10 cellular contexts compared by ENCODE assay signal in genomic region chr17:81429813-81430510, GRCh38. TPM values are rescaled to one million over a fixed set of nuclear protein-coding genes. Genes with fewer than 3 reads are reported as not detected.
DNase-seq lines count a peak whose midpoint lies in the region; ATAC-seq, FAIRE-seq and TF ChIP-seq lines count a peak whose summit lies in the region.
"Had no signal": no experiment of that assay in that cellular context is flagged by ENCODE, and none has a peak within 500 bp of the region (broad histone marks: within the 10 kb centered on the region; RNA-seq: fewer than 3 reads in every experiment).

No MANE protein-coding gene starts in this region.

- 62% methylated on average over 17 of the region's 28 CpGs for WGBS in A549 (ENCODE audit: missing lambda C conversion rate)
- 74% methylated on average over 11 of the region's 28 CpGs; no CpG with 5 or more reads in 1 of the 2 experiments for WGBS in IMR-90 (ENCODE audit: extremely low coverage in 2 of 2, insufficient read length in 1 of 2), 2 experiments

- no peak overlapping the region; the same call in 1 of the 2 replicates for H3K14ac ChIP-seq in IMR-90 (replicated peaks; ENCODE audit: low read depth, low read length)

- in situ Hi-C loops in IMR-90 (cut with MboI; ENCODE audit: low sequenced_read_pairs): no loop called here

- H3K4me2 ChIP-seq in A549 (peak overlapping the region; percentile 78), IMR-90 (ENCODE audit: low read depth, low read length) (peak overlapping the region; percentile 38; the same call in 1 of the 2 replicates)

- H2AK9ac ChIP-seq in IMR-90 (replicated peaks; ENCODE audit: low read depth, low read length, poor library complexity): peak overlapping the region; percentile 82

- no peak for DNase-seq in A549 (ENCODE audit: low read depth in 1 of 2, low spot score in 1 of 2)
- DNase-seq in IMR-90: no peak
- DNase-seq in ascending aorta (ENCODE audit: low spot score in 2 of 2): no peak
- peak in 38 of 51 donors; percentile 9 to 81 (median 50) for DNase-seq in hypothalamus (lab: John Stamatoyannopoulos, UW)
- DNase-seq in stimulated activated CD4-positive, alpha-beta T cell treated with anti-CD3 and anti-CD28 coated beads, Interleukin-1b, Interleukin-23, amount 100 ng/mL, for 48 hours: no peak
- DNase-seq in SW480 (ENCODE audit: low spot score): no peak
- no peak for DNase-seq in Peyer's patch
- DNase-seq in stimulated activated CD4-positive, alpha-beta T cell treated with anti-CD3 and anti-CD28 coated beads, Interleukin-4, amount 100 ng/mL, for 1 hour: no peak
- DNase-seq: NCI-H510A treated with DMSO at 0.1 percent for 48 hours had no signal

- H3K9me3 ChIP-seq in A549 (no peaks in the 10 kb centered on the region), IMR-90 (ENCODE audit: control insufficient read depth, insufficient read depth, low read length) (no peaks in the 10 kb centered on the region), ascending aorta (no peaks in the 10 kb centered on the region), Peyer's patch (no peaks in the 10 kb centered on the region)

- H2AK5ac ChIP-seq in IMR-90 (ENCODE audit: low read depth, low read length): 0 out of 2 replicates have a peak overlapping the region, but pooled peaks have one; percentile 3

- no peak for TF ChIP-seq EP300 in A549 (IDR thresholded peaks at IDR 0.05)

- peak in 1 of 2 experiments; percentile 48; a peak in 3 of 5 replicates for TF ChIP-seq RAD21 in A549 (conservative IDR thresholded peaks at IDR 0.05 in 1 of 2, IDR thresholded peaks at IDR 0.05 in 1 of 2)
- peak; percentile 18; the same call in 1 of the 2 replicates for TF ChIP-seq RAD21 in IMR-90 (IDR thresholded peaks at IDR 0.05; ENCODE audit: low read length)

- no peak overlapping the region for H3K4me3 ChIP-seq in A549
- H3K4me3 ChIP-seq in IMR-90 (ENCODE audit: insufficient read depth, low read depth, low read length): no peak overlapping the region
- peak overlapping the region; percentile 37 to 50 for H3K4me3 ChIP-seq in ascending aorta
- no peak overlapping the region for H3K4me3 ChIP-seq in Peyer's patch

- H2BK5ac ChIP-seq in IMR-90 (ENCODE audit: low read depth, low read length, poor library complexity, severe bottlenecking): no peak overlapping the region

- H2BK120ac ChIP-seq in IMR-90 (ENCODE audit: low read depth, low read length): no peak overlapping the region

- no peak overlapping the region; a peak in 1 of 4 replicates for H4K8ac ChIP-seq in IMR-90 (ENCODE audit: low read depth in 2 of 2, low read length in 2 of 2)

- no peak overlapping the region for H3K23ac ChIP-seq in IMR-90 (ENCODE audit: low read depth, low read length)

- H3K18ac ChIP-seq in IMR-90 (ENCODE audit: low read depth, low read length): no peak overlapping the region

- peaks cover 8% of the 10 kb centered on the region for H4K20me1 ChIP-seq in IMR-90 (ENCODE audit: insufficient read depth, low read length)

- peak overlapping the region; percentile 63 for H2AFZ ChIP-seq in IMR-90 (replicated peaks; ENCODE audit: low read length, poor library complexity)

- H3K4ac ChIP-seq in IMR-90 (ENCODE audit: low read depth, low read length): no peak overlapping the region; the same call in 1 of the 2 replicates

- H3K56ac ChIP-seq in IMR-90 (ENCODE audit: extremely low read depth, insufficient read depth, low read length): no peak overlapping the region

- H2BK15ac ChIP-seq in IMR-90 (ENCODE audit: low read depth, low read length): no peak overlapping the region

- H3K9me1 ChIP-seq in IMR-90 (ENCODE audit: insufficient read depth, low read length): 0 out of 2 replicates have a peak, but pooled peaks cover 4% of the 10 kb centered on the region

- peak; percentile 37 to 71 for ATAC-seq in A549
- ATAC-seq in IMR-90 (ENCODE audit: low read depth): peak; percentile 47

- no peak overlapping the region for H4K91ac ChIP-seq in IMR-90 (ENCODE audit: insufficient read depth, low read depth, low read length)

- BruUV-seq in IMR-90 (replicated peaks; lab: Mats Ljungman, UMichigan): no TSS peak

- H4K5ac ChIP-seq in IMR-90 (ENCODE audit: low read depth, low read length): no peak overlapping the region

- intact Hi-C loops in IMR-90 (cut with micrococcal nuclease): no loop called here
- intact Hi-C loops in ascending aorta (cut with DNase I): loop anchor here (2.0 to 5.0 kb wide), 2 partner anchors 51 to 167 kb away; no protein-coding TSS in a partner anchor

- no peak for FAIRE-seq in A549 (lab: Jason Lieb, UNC)
- FAIRE-seq: islet of Langerhans had no signal

- POLR2A ChIA-PET in A549 (lab: Yijun Ruan, JAX): interaction anchor here (0.8 to 3.1 kb wide), 6 partner anchors 10 to 191 kb away, joined by 3 to 25 read pairs (median 6); partner anchors contain the start of genes BAHCC1, NDUFAF8 and TEPSIN
- POLR2A ChIA-PET in IMR-90 (lab: Charles Lee; ENCODE audit: unreplicated experiment): no interaction called here

- no peak for TF ChIP-seq POLR2A in A549 (IDR thresholded peaks at IDR 0.05; ENCODE audit: low read length)
- no peak for TF ChIP-seq POLR2A in IMR-90 (IDR thresholded peaks at IDR 0.05; ENCODE audit: low read depth, low read length)
- no peak for TF ChIP-seq POLR2A in Peyer's patch (IDR thresholded peaks at IDR 0.05)

- peak overlapping the region; percentile 69 to 84 for H3K27ac ChIP-seq in A549
- no peak overlapping the region for H3K27ac ChIP-seq in IMR-90 (ENCODE audit: insufficient read depth, low read length)
- peak overlapping the region; percentile 70 to 75 for H3K27ac ChIP-seq in ascending aorta
- H3K27ac ChIP-seq in Peyer's patch: peak overlapping the region in 1 of 4 donors; percentile 35

- no peak overlapping the region for H3K9ac ChIP-seq in IMR-90 (ENCODE audit: low read depth, low read length)

- peaks cover 56% of the 10 kb centered on the region for H3K4me1 ChIP-seq in A549
- H3K4me1 ChIP-seq in IMR-90 (ENCODE audit: control insufficient read depth, insufficient read depth, low read length): peaks cover 16% of the 10 kb centered on the region
- peaks cover 27 to 48% of the 10 kb centered on the region in 2 donors for H3K4me1 ChIP-seq in ascending aorta
- H3K4me1 ChIP-seq in Peyer's patch: peaks cover 11 to 35% (median 14%) of the 10 kb centered on the region in 4 donors

- CTCF ChIA-PET in A549 (lab: Yijun Ruan, JAX) (interaction anchor here (0.7 to 4.5 kb wide), 30 partner anchors 10 to 177 kb away, joined by 3 to 39 read pairs (median 5); partner anchors contain the start of genes BAHCC1 and SLC38A10), IMR-90 (lab: Yijun Ruan, JAX) (no interaction called here)

- 0 out of 2 replicates have a peak overlapping the region, but pooled peaks have one; percentile 14 for H2BK20ac ChIP-seq in IMR-90 (ENCODE audit: low read depth, low read length)

- TF ChIP-seq CTCF in A549 (IDR thresholded peaks at IDR 0.05) (no peak), IMR-90 (conservative IDR thresholded peaks at IDR 0.05; ENCODE audit: low read depth, low read length) (0 out of 2 replicates have a peak, but pooled peaks have one; percentile 15), ascending aorta (IDR thresholded peaks at IDR 0.05) (peak in 1 of 3 experiments; percentile 17), Peyer's patch (IDR thresholded peaks at IDR 0.05) (no peak)

- H3K36me3 ChIP-seq in IMR-90 (ENCODE audit: control insufficient read depth, insufficient read depth, low read length) (no peaks in the 10 kb centered on the region; the same call in 1 of the 2 replicates), ascending aorta (no peaks in the 10 kb centered on the region), Peyer's patch (no peaks in the 10 kb centered on the region)

- H3K79me1 ChIP-seq in IMR-90 (ENCODE audit: low read depth in 1 of 2, low read length in 2 of 2): peaks cover 10 to 27% of the 10 kb centered on the region in 2 experiments

- dilution Hi-C loops in IMR-90 (cut with HindIII; ENCODE audit: low sequenced_read_pairs, unreplicated experiment): no loop called here

- H3K27me3 ChIP-seq in IMR-90 (ENCODE audit: control insufficient read depth, insufficient read depth, low read length): no peaks in the 10 kb centered on the region
- no peaks in the 10 kb centered on the region for H3K27me3 ChIP-seq in ascending aorta
- H3K27me3 ChIP-seq in Peyer's patch: no peaks in the 10 kb centered on the region

TF ChIP-seq in A549, 52 proteins besides CTCF, POLR2A, EP300 and RAD21:
- TF ChIP-seq CBX8 (IDR thresholded peaks at IDR 0.05) (no peak), HOXB5 (CRISPR knock-in tag; IDR thresholded peaks at IDR 0.05) (no peak), SMC3 (IDR thresholded peaks at IDR 0.05) (peak; percentile 18; the same call in 1 of the 3 replicates), FOSL2 (IDR thresholded peaks at IDR 0.05) (no peak), FOSL2 (CRISPR knock-in tag; IDR thresholded peaks at IDR 0.05) (no peak)

TF ChIP-seq in IMR-90, 13 proteins besides CTCF, POLR2A, EP300 and RAD21 (continues in another document):
- TF ChIP-seq MXI1 (IDR thresholded peaks at IDR 0.05; ENCODE audit: borderline replicate concordance, low read depth, low read length) (no peak), BHLHE40 (IDR thresholded peaks at IDR 0.05; ENCODE audit: low read depth, low read length) (no peak), MAZ (IDR thresholded peaks at IDR 0.05; ENCODE audit: borderline replicate concordance, low read depth, low read length) (no peak), SMC3 (IDR thresholded peaks at IDR 0.05; ENCODE audit: low read depth, low read length) (no peak), MAFK (IDR thresholded peaks at IDR 0.05; ENCODE audit: low read depth, low read length) (no peak), RFX5 (IDR thresholded peaks at IDR 0.05; ENCODE audit: low read depth, low read length) (no peak), USF2 (IDR thresholded peaks at IDR 0.05; ENCODE audit: low read depth, low read length) (no peak)

RNA-seq across cellular contexts. Expression of gene BAHCC1, which starts 34.7 kb away (rescaled TPM):
- polyA plus RNA-seq in A549 (2011; rRNA removed) (2.1 and 2.6 TPM in 2 replicates), A549 (2017; fragmentation: RNase III; extraction: RNeasy Plus Mini Kit Qiagen cat#74134 plus additional on column Dnase treatment) (5.2 to 5.9 TPM (median 5.8 TPM) in 3 replicates), IMR-90 (2012; rRNA removed) (7.8 and 8.1 TPM in 2 replicates)
- 7.4 and 8.4 TPM in 2 replicates for polyA plus RNA-seq in A549 (2012; cell fraction: cytosol; rRNA removed)
- 27.4 and 38.1 TPM in 2 replicates for polyA plus RNA-seq in A549 (2012; cell fraction: nucleus; rRNA removed)
- 2.6 and 3.5 TPM in 2 replicates for polyA minus RNA-seq in A549 (2011; rRNA and poly(A)+ RNA removed)
- total RNA-seq in IMR-90 (2012; rRNA removed) (0.36 and 0.83 TPM in 2 replicates), ascending aorta (29.1 TPM), Peyer's patch (10 to 100 TPM; 11.6 to 43.0 (median 23.9) TPM)
- 4.4 and 5.5 TPM in 2 replicates for polyA plus RNA-seq in IMR-90 (2012; cell fraction: cytosol; rRNA removed)
- polyA plus RNA-seq in IMR-90 (2012; cell fraction: nucleus; rRNA removed; ENCODE audit: low replicate concordance): 24.1 and 56.3 TPM in 2 replicates

Comparison
In these comparisons a context has a peak if more than half of its experiments do, and no peak if none do; other contexts are left out.
1. DNase-seq: peak in hypothalamus (38 of 51); none in A549 (0 of 2), IMR-90 (single experiment), ascending aorta (0 of 2), stimulated activated CD4-positive, alpha-beta T cell treated with anti-CD3 and anti-CD28 coated beads, Interleukin-1b, Interleukin-23, amount 100 ng/mL, for 48 hours (single experiment), SW480 (single experiment), Peyer's patch (0 of 3) and stimulated activated CD4-positive, alpha-beta T cell treated with anti-CD3 and anti-CD28 coated beads, Interleukin-4, amount 100 ng/mL, for 1 hour (single experiment).
2. H3K4me3 ChIP-seq: peak in ascending aorta (2 of 2); none in A549 (single experiment), IMR-90 (single experiment) and Peyer's patch (0 of 4).